8 cellular contexts compared by ENCODE assay signal in the genomic region with DNA sequence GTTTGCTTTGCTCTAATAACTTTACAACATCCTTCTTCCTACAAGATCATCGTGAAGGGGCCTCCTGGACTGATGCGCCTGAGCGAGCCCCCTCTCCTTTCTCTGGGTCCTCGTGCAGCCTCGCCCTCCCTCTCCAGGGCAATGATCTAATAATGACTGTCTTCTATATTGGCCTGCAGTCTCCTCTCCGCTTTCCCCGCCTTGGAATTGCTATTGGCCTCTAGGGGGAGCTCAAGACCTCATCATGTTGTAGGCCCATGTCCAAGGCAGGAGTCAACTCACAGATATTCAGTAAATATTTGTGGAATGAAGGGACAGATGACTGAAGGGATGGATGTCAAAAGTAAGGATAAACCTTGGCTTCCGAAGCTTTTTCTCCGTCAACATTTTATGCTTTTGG.
DNase-seq lines count a peak whose midpoint lies in the region; ATAC-seq, FAIRE-seq and TF ChIP-seq lines count a peak whose summit lies in the region.

No MANE protein-coding gene starts in this region.

- H3K27ac ChIP-seq in K562 (ENCODE audit: extremely low read depth, low read depth, low read length) = no peak overlapping the region
- H3K27ac ChIP-seq in keratinocyte (ENCODE audit: control insufficient read depth, insufficient read depth, low read length) = no peak overlapping the region
- H3K27ac ChIP-seq in tibial artery = no peak overlapping the region

- intact Hi-C loops in CD14-positive monocyte (cut with micrococcal nuclease) (loop anchor here in 1 of 2 donors (10.0 kb wide), 1 partner anchor 1758 kb away; no protein-coding TSS in a partner anchor), K562 (cut with micrococcal nuclease) (no loop called here), tibial artery (cut with DNase I; ENCODE audit: low total_unique reads) (no loop called here), natural killer cell (cut with micrococcal nuclease) (no loop called here)

- H3K9me1 ChIP-seq in K562 (ENCODE audit: control insufficient read depth, insufficient read depth, low read length) (no peaks in the 10 kb centered on the region), keratinocyte (ENCODE audit: control insufficient read depth, extremely low read depth, insufficient read depth, low read length) (no peaks in the 10 kb centered on the region)

- no peak for DNase-seq in CD14-positive monocyte (ENCODE audit: low spot score)
- DNase-seq in HK-2 (ENCODE audit: unreplicated experiment) = peak; percentile 37
- DNase-seq in NCI-H524 treated with DMSO at 0.1 percent for 48 hours (lab: John Stamatoyannopoulos, UW) = peak; percentile 45
- DNase-seq in K562 (ENCODE audit: extremely low read depth in 1 of 4, low spot score in 3 of 4) = peak; percentile 70 to 80 (median 74)
- DNase-seq in keratinocyte (ENCODE audit: low read depth, low spot score) = peak; percentile 30
- peak in 1 of 2 donors; percentile 25 for DNase-seq in tibial artery
- DNase-seq in T-helper 2 cell treated with Interferon-gamma antibody and Interleukin-4, amounts not matched to agents 5 μg/mL and 100 μg/mL, for 36 hours (ENCODE audit: low spot score) = no peak
- DNase-seq in natural killer cell = no peak

- H3K9me3 ChIP-seq in K562 (replicated peaks; ENCODE audit: control insufficient read depth, insufficient read depth, low read depth, low read length) = no peaks in the 10 kb centered on the region
- no peaks in the 10 kb centered on the region for H3K9me3 ChIP-seq in keratinocyte (ENCODE audit: control insufficient read depth, low read depth, low read length)
- H3K9me3 ChIP-seq in tibial artery = no peaks in the 10 kb centered on the region

- H4K20me1 ChIP-seq in K562 (replicated peaks; ENCODE audit: control insufficient read depth, insufficient read depth, low read length) (no peaks in the 10 kb centered on the region; the same call in 1 of the 2 replicates), keratinocyte (ENCODE audit: control insufficient read depth, extremely low read depth, insufficient read depth, low read length) (no peaks in the 10 kb centered on the region)

- no peak overlapping the region for H3K4me3 ChIP-seq in K562
- no peak overlapping the region for H3K4me3 ChIP-seq in keratinocyte (ENCODE audit: control insufficient read depth in 2 of 3, extremely low read depth in 1 of 3, insufficient read depth in 2 of 3, low read depth in 1 of 3, low read length in 3 of 3)
- no peak overlapping the region for H3K4me3 ChIP-seq in tibial artery

- H3K36me3 Mint-ChIP-seq in CD14-positive monocyte = no peaks in the 10 kb centered on the region
- H3K36me3 Mint-ChIP-seq in T-helper 2 cell treated with Interferon-gamma antibody and Interleukin-4, amounts not matched to agents 5 μg/mL and 100 μg/mL, for 36 hours (ENCODE audit: low read depth) = no peaks in the 10 kb centered on the region
- H3K36me3 Mint-ChIP-seq in natural killer cell = no peaks in the 10 kb centered on the region

- H3K4me2 ChIP-seq in K562 (ENCODE audit: insufficient read depth, low read length) = no peak overlapping the region
- no peak overlapping the region for H3K4me2 ChIP-seq in keratinocyte (ENCODE audit: control insufficient read depth, extremely low read depth, insufficient read depth, low read depth, low read length)

- ATAC-seq in K562 (peak; percentile 97), natural killer cell (no peak)

- CTCF ChIA-PET in K562 (lab: Yijun Ruan, JAX; ENCODE audit: low intra/inter-chr PET ratio) = no interaction called here

- H3K27me3 Mint-ChIP-seq in CD14-positive monocyte (ENCODE audit: low read depth in 3 of 3) (no peaks in the 10 kb centered on the region), natural killer cell (ENCODE audit: low read depth in 2 of 2) (no peaks in the 10 kb centered on the region)
- no peaks in the 10 kb centered on the region for H3K27me3 Mint-ChIP-seq in T-helper 2 cell treated with Interferon-gamma antibody and Interleukin-4, amounts not matched to agents 5 μg/mL and 100 μg/mL, for 36 hours (ENCODE audit: low read depth)

- in situ Hi-C loops in K562 (cut with MboI) = no loop called here

- H3K79me2 ChIP-seq in K562 (ENCODE audit: control insufficient read depth, insufficient read depth, low read length) (no peaks in the 10 kb centered on the region), keratinocyte (ENCODE audit: control insufficient read depth, insufficient read depth, low read length) (no peaks in the 10 kb centered on the region)

- TF ChIP-seq CTCF in CD14-positive monocyte (IDR thresholded peaks at IDR 0.05) (peak; percentile 36), K562 (IDR thresholded peaks at IDR 0.05 in 2 of 3, conservative IDR thresholded peaks at IDR 0.05 in 1 of 3; ENCODE audit: insufficient read depth in 2 of 3, low read depth in 1 of 3, low read length in 3 of 3) (peak; percentile 71 to 85 (median 82)), keratinocyte (optimal IDR thresholded peaks at IDR 0.05 in 1 of 3, IDR thresholded peaks at IDR 0.05 in 1 of 3, conservative IDR thresholded peaks at IDR 0.05 in 1 of 3; ENCODE audit: extremely low read depth in 1 of 3, insufficient read depth in 2 of 3, low read length in 3 of 3) (peak; percentile 41 to 67 (median 55)), tibial artery (IDR thresholded peaks at IDR 0.05) (peak; percentile 36 to 56), natural killer cell (IDR thresholded peaks at IDR 0.05) (no peak)

- FAIRE-seq in K562 (lab: Jason Lieb, UNC) = peak; percentile 86
- no peak for FAIRE-seq in keratinocyte (lab: Jason Lieb, UNC)

- H3K4me3 Mint-ChIP-seq in CD14-positive monocyte (no peak overlapping the region), natural killer cell (no peak overlapping the region)
- H3K4me3 Mint-ChIP-seq in T-helper 2 cell treated with Interferon-gamma antibody and Interleukin-4, amounts not matched to agents 5 μg/mL and 100 μg/mL, for 36 hours = no peak overlapping the region

- H3K27ac Mint-ChIP-seq in CD14-positive monocyte (no peak overlapping the region), natural killer cell (no peak overlapping the region)
- H3K27ac Mint-ChIP-seq in T-helper 2 cell treated with Interferon-gamma antibody and Interleukin-4, amounts not matched to agents 5 μg/mL and 100 μg/mL, for 36 hours = no peak overlapping the region

- BruUV-seq in K562 (replicated peaks; lab: Mats Ljungman, UMichigan) = no TSS peak

- dilution Hi-C loops in keratinocyte (cut with MboI; ENCODE audit: extremely low pct_ligation_motif_present, low sequenced_read_pairs) = no loop called here

- WGBS in K562 (ENCODE audit: insufficient coverage, low coverage, missing lambda C conversion rate) = under 1% methylated on average over 9 of the region's 9 CpGs

- TF ChIP-seq RAD21 in K562 (CRISPR knock-in tag; conservative IDR thresholded peaks at IDR 0.05 in 1 of 2, IDR thresholded peaks at IDR 0.05 in 1 of 2) = peak; percentile 29 to 54; a peak in 3 of 4 replicates

- H3K27me3 ChIP-seq in K562 (ENCODE audit: control insufficient read depth in 2 of 2, insufficient read depth in 2 of 2, low read length in 2 of 2) (no peaks in the 10 kb centered on the region; a peak in 1 of 5 replicates), keratinocyte (ENCODE audit: control insufficient read depth, extremely low read depth, insufficient read depth, low read length) (no peaks in the 10 kb centered on the region), tibial artery (no peaks in the 10 kb centered on the region)

- H3K9ac ChIP-seq in K562 (ENCODE audit: insufficient read depth in 1 of 2, low read depth in 2 of 2, low read length in 2 of 2) (no peak overlapping the region), keratinocyte (ENCODE audit: control insufficient read depth, extremely low read depth, insufficient read depth, low read length) (no peak overlapping the region)

- H3K4me1 ChIP-seq in K562 (replicated peaks in 1 of 2; ENCODE audit: control insufficient read depth in 2 of 2, insufficient read depth in 2 of 2, low read length in 2 of 2) = no peaks in the 10 kb centered on the region; a peak in 1 of 5 replicates
- no peaks in the 10 kb centered on the region for H3K4me1 ChIP-seq in keratinocyte (ENCODE audit: control insufficient read depth, extremely low read depth, insufficient read depth, low read length)
- H3K4me1 ChIP-seq in tibial artery = no peaks in the 10 kb centered on the region

- no peak for TF ChIP-seq POLR2A in K562 (conservative IDR thresholded peaks at IDR 0.05)

- H2AFZ ChIP-seq in K562 (ENCODE audit: low read depth, low read length) = no peak overlapping the region
- H2AFZ ChIP-seq in keratinocyte (ENCODE audit: control insufficient read depth, low read length) = no peak overlapping the region

- TF ChIP-seq EP300 in K562 (IDR thresholded peaks at IDR 0.05; ENCODE audit: low read length) = no peak

- H3K36me3 ChIP-seq in K562 (ENCODE audit: control insufficient read depth, insufficient read depth, low read length) = no peaks in the 10 kb centered on the region
- no peaks in the 10 kb centered on the region for H3K36me3 ChIP-seq in keratinocyte (ENCODE audit: control insufficient read depth in 2 of 2, extremely low read depth in 1 of 2, insufficient read depth in 2 of 2, low read length in 2 of 2)
- no peaks in the 10 kb centered on the region for H3K36me3 ChIP-seq in tibial artery

- POLR2A ChIA-PET in K562 (lab: Yijun Ruan, JAX) = interaction anchor here (0.6 kb wide), 1 partner anchor 44 kb away, joined by 3 read pairs; no protein-coding TSS in a partner anchor

- H3K9me3 Mint-ChIP-seq in CD14-positive monocyte = peaks cover 0 to 11% (median 2%) of the 10 kb centered on the region in 7 donors
- peaks cover 42% of the 10 kb centered on the region for H3K9me3 Mint-ChIP-seq in T-helper 2 cell treated with Interferon-gamma antibody and Interleukin-4, amounts not matched to agents 5 μg/mL and 100 μg/mL, for 36 hours
- H3K9me3 Mint-ChIP-seq in natural killer cell = peaks cover 5 to 6% of the 10 kb centered on the region in 2 donors

- H3K4me1 Mint-ChIP-seq in CD14-positive monocyte = no peaks in the 10 kb centered on the region
- H3K4me1 Mint-ChIP-seq in T-helper 2 cell treated with Interferon-gamma antibody and Interleukin-4, amounts not matched to agents 5 μg/mL and 100 μg/mL, for 36 hours (ENCODE audit: low read depth) = no peaks in the 10 kb centered on the region
- no peaks in the 10 kb centered on the region for H3K4me1 Mint-ChIP-seq in natural killer cell

TF ChIP-seq in K562, 482 proteins besides CTCF, POLR2A, EP300 and RAD21 (continues in another document):
- TF ChIP-seq EWSR1 (IDR thresholded peaks at IDR 0.05; ENCODE audit: borderline replicate concordance, low read depth, partially characterized antibody) = no peak
- TF ChIP-seq, protein P1, sequence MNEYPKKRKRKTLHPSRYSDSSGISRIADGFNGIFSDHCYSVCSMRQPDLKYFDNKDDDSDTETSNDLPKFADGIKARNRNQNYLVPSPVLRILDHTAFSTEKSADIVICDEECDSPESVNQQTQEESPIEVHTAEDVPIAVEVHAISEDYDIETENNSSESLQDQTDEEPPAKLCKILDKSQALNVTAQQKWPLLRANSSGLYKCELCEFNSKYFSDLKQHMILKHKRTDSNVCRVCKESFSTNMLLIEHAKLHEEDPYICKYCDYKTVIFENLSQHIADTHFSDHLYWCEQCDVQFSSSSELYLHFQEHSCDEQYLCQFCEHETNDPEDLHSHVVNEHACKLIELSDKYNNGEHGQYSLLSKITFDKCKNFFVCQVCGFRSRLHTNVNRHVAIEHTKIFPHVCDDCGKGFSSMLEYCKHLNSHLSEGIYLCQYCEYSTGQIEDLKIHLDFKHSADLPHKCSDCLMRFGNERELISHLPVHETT (CRISPR knock-in tag; conservative IDR thresholded peaks at IDR 0.05 in 1 of 2, IDR thresholded peaks at IDR 0.05 in 1 of 2) = no peak

Comparison
In these comparisons a context has a peak if more than half of its experiments do, and no peak if none do; other contexts are left out.
1. DNase-seq: peak in HK-2 (single experiment), NCI-H524 treated with DMSO at 0.1 percent for 48 hours (single experiment), K562 (4 of 4) and keratinocyte (single experiment); none in CD14-positive monocyte (single experiment), T-helper 2 cell treated with Interferon-gamma antibody and Interleukin-4, amounts not matched to agents 5 μg/mL and 100 μg/mL, for 36 hours (single experiment) and natural killer cell (single experiment).